In the genomic region with DNA sequence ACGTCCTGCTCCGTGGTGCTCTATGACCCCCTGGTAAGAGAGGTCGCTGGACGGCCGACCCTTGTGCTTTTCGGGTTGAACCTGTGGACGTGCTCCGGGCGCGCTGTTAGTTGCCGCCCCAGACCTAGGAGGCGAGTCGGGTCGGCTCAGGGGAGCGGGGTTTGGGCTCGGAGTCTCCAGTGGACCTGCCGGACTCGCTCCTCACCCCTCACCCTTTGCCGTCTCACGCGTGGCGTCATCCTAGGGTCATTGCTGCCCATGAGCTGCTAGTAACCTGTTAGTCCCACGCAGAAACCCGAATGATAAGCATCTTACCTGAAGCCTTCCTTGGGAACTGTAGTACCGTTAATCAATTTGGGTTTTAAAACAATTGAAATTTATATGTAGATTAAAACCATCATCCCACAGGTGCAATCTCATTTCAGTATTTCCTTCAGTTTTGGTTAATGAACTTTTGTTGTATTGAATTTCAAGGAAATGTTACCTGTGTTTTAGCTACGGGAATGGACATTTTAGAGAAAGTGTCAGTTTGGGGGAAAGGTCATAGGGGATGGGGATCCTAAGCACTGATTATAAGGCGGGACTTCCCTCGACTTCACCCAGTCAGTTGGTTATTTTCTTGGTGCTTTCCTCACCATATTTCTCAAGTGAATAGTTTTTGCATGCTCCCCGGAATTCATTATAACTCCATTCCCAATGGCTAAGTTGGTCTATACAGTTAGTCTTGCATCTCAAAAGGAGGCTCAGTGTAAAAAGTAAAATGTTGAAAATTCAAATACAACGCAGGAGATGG, we compare ENCODE assay signal across 8 cellular contexts. TPM values are rescaled to one million over a fixed set of nuclear protein-coding genes. Genes with fewer than 3 reads are reported as not detected.
A peak's percentile ranks its signal among the peaks of the same experiment; 100 is the strongest.
DNase-seq lines count a peak whose midpoint lies in the region; ATAC-seq lines count a peak whose summit lies in the region.

No MANE protein-coding gene starts in this region.

- no peaks in the 10 kb centered on the region for H3K9me3 Mint-ChIP-seq in activated naive CD8-positive, alpha-beta T cell treated with anti-CD3 and anti-CD28 coated beads, Interleukin-2, amount 10 ng/mL, durations not matched to agents 7 days and 5 days
- H3K9me3 Mint-ChIP-seq in stimulated activated memory B cell treated with anti-CD40 and anti-IgM and Interleukin-4, amounts not matched to agents 10 μg/mL and 1 μg/mL and 100 μg/mL, for 72 hours = no peaks in the 10 kb centered on the region

- peak overlapping the region; percentile 74 for H3K4me3 ChIP-seq in iPS DF 6.9 (ENCODE audit: low read length)

- WGBS in iPS DF 6.9 (ENCODE audit: insufficient coverage, insufficient read length) = no CpG with 5 or more reads among the region's 30 CpGs

- peak overlapping the region; percentile 93 for H3K4me3 Mint-ChIP-seq in activated naive CD8-positive, alpha-beta T cell treated with anti-CD3 and anti-CD28 coated beads, Interleukin-2, amount 10 ng/mL, durations not matched to agents 7 days and 5 days
- peak overlapping the region; percentile 97 for H3K4me3 Mint-ChIP-seq in stimulated activated memory B cell treated with anti-CD40 and anti-IgM and Interleukin-4, amounts not matched to agents 10 μg/mL and 1 μg/mL and 100 μg/mL, for 72 hours

- peak; percentile 2 for DNase-seq in CD1c-positive myeloid dendritic cell (ENCODE audit: extremely low spot score)
- no peak for DNase-seq in activated naive CD8-positive, alpha-beta T cell treated with anti-CD3 and anti-CD28 coated beads, Interleukin-2, amount 10 ng/mL, durations not matched to agents 7 days and 5 days
- DNase-seq in iPS DF 6.9 (ENCODE audit: low read depth, low spot score) = no peak
- no peak for DNase-seq in NCI-H69 (lab: John Stamatoyannopoulos, UW)
- DNase-seq in NCI-H2107 treated with DMSO at 0.1 percent for 48 hours (lab: John Stamatoyannopoulos, UW; ENCODE audit: unreplicated experiment) = no peak

- no peak overlapping the region for H3K27ac ChIP-seq in iPS DF 6.9 (ENCODE audit: low read length)

- POLR2A ChIA-PET in activated naive CD8-positive, alpha-beta T cell treated with anti-CD3 and anti-CD28 coated beads, Interleukin-2, amount 10 ng/mL, durations not matched to agents 7 days and 5 days (lab: Charles Lee) = interaction anchor here (1.6 to 3.2 kb wide), 4 partner anchors 57 to 157 kb away, joined by 5 to 12 read pairs (median 8); a partner anchor contains a TSS

- no peaks in the 10 kb centered on the region for H3K36me3 ChIP-seq in iPS DF 6.9 (ENCODE audit: control insufficient read depth, insufficient read depth, low read length)

- peak overlapping the region; percentile 95 for H3K27ac Mint-ChIP-seq in activated naive CD8-positive, alpha-beta T cell treated with anti-CD3 and anti-CD28 coated beads, Interleukin-2, amount 10 ng/mL, durations not matched to agents 7 days and 5 days
- peak overlapping the region; percentile 99 for H3K27ac Mint-ChIP-seq in stimulated activated memory B cell treated with anti-CD40 and anti-IgM and Interleukin-4, amounts not matched to agents 10 μg/mL and 1 μg/mL and 100 μg/mL, for 72 hours

- H3K27me3 Mint-ChIP-seq in activated naive CD8-positive, alpha-beta T cell treated with anti-CD3 and anti-CD28 coated beads, Interleukin-2, amount 10 ng/mL, durations not matched to agents 7 days and 5 days = no peaks in the 10 kb centered on the region
- H3K27me3 Mint-ChIP-seq in stimulated activated memory B cell treated with anti-CD40 and anti-IgM and Interleukin-4, amounts not matched to agents 10 μg/mL and 1 μg/mL and 100 μg/mL, for 72 hours = no peaks in the 10 kb centered on the region

- no peaks in the 10 kb centered on the region for H3K27me3 ChIP-seq in iPS DF 6.9 (ENCODE audit: control insufficient read depth, insufficient read depth, low read length)

- ATAC-seq in GM19372 (IDR thresholded peaks at IDR 0.05; ENCODE audit: low read depth, unreplicated experiment) (peak; percentile 28), HG03378 (IDR thresholded peaks at IDR 0.05; ENCODE audit: unreplicated experiment) (peak; percentile 22)
- peak; percentile 6 for ATAC-seq in activated naive CD8-positive, alpha-beta T cell treated with anti-CD3 and anti-CD28 coated beads, Interleukin-2, amount 10 ng/mL, durations not matched to agents 7 days and 5 days (ENCODE audit: low read depth)
- peak; percentile 8 for ATAC-seq in stimulated activated memory B cell treated with anti-CD40 and anti-IgM and Interleukin-4, amounts not matched to agents 10 μg/mL and 1 μg/mL and 100 μg/mL, for 72 hours

- peaks cover 2% of the 10 kb centered on the region; the same call in 1 of the 2 replicates for H3K4me1 ChIP-seq in iPS DF 6.9 (ENCODE audit: control insufficient read depth, insufficient read depth, low read length)

- H3K9me3 ChIP-seq in iPS DF 6.9 (ENCODE audit: control insufficient read depth, insufficient read depth, low read length) = no peaks in the 10 kb centered on the region

- peaks cover 27% of the 10 kb centered on the region for H3K4me1 Mint-ChIP-seq in activated naive CD8-positive, alpha-beta T cell treated with anti-CD3 and anti-CD28 coated beads, Interleukin-2, amount 10 ng/mL, durations not matched to agents 7 days and 5 days
- H3K4me1 Mint-ChIP-seq in stimulated activated memory B cell treated with anti-CD40 and anti-IgM and Interleukin-4, amounts not matched to agents 10 μg/mL and 1 μg/mL and 100 μg/mL, for 72 hours = peaks cover 52% of the 10 kb centered on the region

- H3K36me3 Mint-ChIP-seq in activated naive CD8-positive, alpha-beta T cell treated with anti-CD3 and anti-CD28 coated beads, Interleukin-2, amount 10 ng/mL, durations not matched to agents 7 days and 5 days = peaks cover 18% of the 10 kb centered on the region
- H3K36me3 Mint-ChIP-seq in stimulated activated memory B cell treated with anti-CD40 and anti-IgM and Interleukin-4, amounts not matched to agents 10 μg/mL and 1 μg/mL and 100 μg/mL, for 72 hours = peaks cover 18% of the 10 kb centered on the region

RNA-seq across cellular contexts. Expression of a gene that starts 0.5 kb away (rescaled TPM):
- 10 to 100 TPM; 82.4 to 87.4 TPM for total RNA-seq in activated naive CD8-positive, alpha-beta T cell treated with anti-CD3 and anti-CD28 coated beads, Interleukin-2, amount 10 ng/mL, durations not matched to agents 7 days and 5 days

RNA-seq across cellular contexts. Expression of a gene that starts 1.1 kb away (rescaled TPM):
- 10 to 100 TPM; 18.4 to 20.4 TPM for total RNA-seq in activated naive CD8-positive, alpha-beta T cell treated with anti-CD3 and anti-CD28 coated beads, Interleukin-2, amount 10 ng/mL, durations not matched to agents 7 days and 5 days

RNA-seq across cellular contexts. Expression of a gene that starts 57.1 kb away (rescaled TPM):
- under 1 TPM; 0.19 to 0.23 TPM for total RNA-seq in activated naive CD8-positive, alpha-beta T cell treated with anti-CD3 and anti-CD28 coated beads, Interleukin-2, amount 10 ng/mL, durations not matched to agents 7 days and 5 days
